In genomic region chr2:105039559-105039958, GRCh38 we compare ENCODE assay signal across 17 cellular contexts. TPM values are rescaled to one million over a fixed set of nuclear protein-coding genes. Genes with fewer than 3 reads are reported as not detected.
A peak's percentile ranks its signal among the peaks of the same experiment; 100 is the strongest.
DNase-seq lines count a peak whose midpoint lies in the region; ATAC-seq, FAIRE-seq and TF ChIP-seq lines count a peak whose summit lies in the region.
"Had no signal": no experiment of that assay in that cellular context is flagged by ENCODE, and none has a peak within 500 bp of the region (broad histone marks: within the 10 kb centered on the region; RNA-seq: fewer than 3 reads in every experiment).

No MANE protein-coding gene starts in this region.

- H3K9me2 ChIP-seq in PC-3 (replicated peaks; ENCODE audit: low read length) = no peaks in the 10 kb centered on the region

- peaks cover 54% of the 10 kb centered on the region for H3K79me2 ChIP-seq in PC-3 (ENCODE audit: low read length)

- H3K9ac ChIP-seq in PC-3 (ENCODE audit: low read length) (no peak overlapping the region), endocrine pancreas (ENCODE audit: control insufficient read depth, insufficient read depth, low read length) (no peak overlapping the region)

- POLR2A ChIA-PET in MCF 10A (lab: Yijun Ruan, JAX) = interaction anchor here (0.7 to 1.2 kb wide), 2 partner anchors 8 to 357 kb away, joined by 3 to 4 read pairs; no protein-coding TSS in a partner anchor
- POLR2A ChIA-PET in PC-3 (lab: Charles Lee; ENCODE audit: unreplicated experiment) = no interaction called here

- H3K27me3 ChIP-seq in breast epithelium (no peaks in the 10 kb centered on the region), PC-3 (ENCODE audit: low read length) (no peaks in the 10 kb centered on the region), endocrine pancreas (ENCODE audit: control insufficient read depth, insufficient read depth, low read length) (no peaks in the 10 kb centered on the region), uterus (no peaks in the 10 kb centered on the region)
- H3K27me3 ChIP-seq: sigmoid colon, SJCRH30, upper lobe of left lung had no signal

- H2AFZ ChIP-seq in PC-3 (ENCODE audit: low read length) = no peak overlapping the region

- H3K27ac ChIP-seq in breast epithelium = no peak overlapping the region
- H3K27ac ChIP-seq in PC-3 (ENCODE audit: low read length) = no peak overlapping the region
- no peak overlapping the region for H3K27ac ChIP-seq in uterus
- H3K27ac ChIP-seq: lower lobe of right lung, neutrophil, SJCRH30, upper lobe of left lung had no signal

- H3K9me3 ChIP-seq in breast epithelium = no peaks in the 10 kb centered on the region
- H3K9me3 ChIP-seq in PC-3 (ENCODE audit: low read length) = no peaks in the 10 kb centered on the region
- H3K9me3 ChIP-seq in endocrine pancreas (ENCODE audit: control insufficient read depth, low read length) = no peaks in the 10 kb centered on the region
- no peaks in the 10 kb centered on the region for H3K9me3 ChIP-seq in uterus
- H3K9me3 ChIP-seq: lower lobe of right lung, neutrophil, sigmoid colon, SJCRH30, upper lobe of left lung had no signal

- TF ChIP-seq POLR2A in breast epithelium (IDR thresholded peaks at IDR 0.05) = no peak
- TF ChIP-seq POLR2A in uterus (IDR thresholded peaks at IDR 0.05) = no peak

- H3K4me3 Mint-ChIP-seq in MCF 10A (ENCODE audit: unreplicated experiment) = peak overlapping the region; percentile 85
- peak overlapping the region; percentile 58 for H3K4me3 Mint-ChIP-seq in type B pancreatic cell

- no peak for FAIRE-seq in frontal cortex (lab: Jason Lieb, UNC)
- FAIRE-seq: endothelial cell of umbilical vein had no signal

- H3K4me1 ChIP-seq in breast epithelium = no peaks in the 10 kb centered on the region
- peaks cover 18% of the 10 kb centered on the region for H3K4me1 ChIP-seq in PC-3 (ENCODE audit: insufficient read depth, low read length)
- H3K4me1 ChIP-seq in endocrine pancreas (ENCODE audit: control insufficient read depth, insufficient read depth, low read length) = peaks cover 25% of the 10 kb centered on the region
- no peaks in the 10 kb centered on the region for H3K4me1 ChIP-seq in uterus
- H3K4me1 ChIP-seq: SJCRH30 had no signal

- intact Hi-C loops in MCF 10A (cut with micrococcal nuclease) (no loop called here), breast epithelium (cut with DNase I; ENCODE audit: low total_unique reads) (no loop called here), PC-3 (cut with micrococcal nuclease) (loop anchor here (2.0 kb wide), 1 partner anchor 35 kb away; no protein-coding TSS in a partner anchor), uterus (cut with DNase I; ENCODE audit: low total_unique reads) (no loop called here)

- peaks cover 14% of the 10 kb centered on the region for H3K36me3 Mint-ChIP-seq in MCF 10A (ENCODE audit: insufficient read depth, unreplicated experiment)
- no peaks in the 10 kb centered on the region for H3K36me3 Mint-ChIP-seq in type B pancreatic cell

- H3K27ac Mint-ChIP-seq in MCF 10A (ENCODE audit: low read depth, unreplicated experiment) (no peak overlapping the region), type B pancreatic cell (no peak overlapping the region)

- H3K27me3 Mint-ChIP-seq in MCF 10A (ENCODE audit: insufficient read depth, unreplicated experiment) = no peaks in the 10 kb centered on the region
- no peaks in the 10 kb centered on the region for H3K27me3 Mint-ChIP-seq in type B pancreatic cell

- peak overlapping the region; percentile 88 for H3K4me2 ChIP-seq in PC-3 (ENCODE audit: low read length)

- TF ChIP-seq CTCF in MCF 10A (IDR thresholded peaks at IDR 0.05; ENCODE audit: unreplicated experiment) (no peak), breast epithelium (IDR thresholded peaks at IDR 0.05) (no peak), PC-3 (conservative IDR thresholded peaks at IDR 0.05; ENCODE audit: low read depth, low read length) (no peak), type B pancreatic cell (conservative IDR thresholded peaks at IDR 0.05) (no peak), uterus (IDR thresholded peaks at IDR 0.05) (no peak)

- no peaks in the 10 kb centered on the region for H3K9me3 Mint-ChIP-seq in MCF 10A (ENCODE audit: unreplicated experiment)
- no peaks in the 10 kb centered on the region for H3K9me3 Mint-ChIP-seq in type B pancreatic cell

- DNase-seq in MCF 10A (ENCODE audit: unreplicated experiment) (no peak), breast epithelium (ENCODE audit: low spot score in 2 of 2) (no peak), PC-3 (no peak), type B pancreatic cell (ENCODE audit: extremely low spot score, unreplicated experiment) (no peak), uterus (no peak), frontal cortex (ENCODE audit: low spot score in 2 of 2) (no peak)
- DNase-seq: activated CD8-positive, alpha-beta memory T cell treated with anti-CD3 and anti-CD28 coated beads, Interleukin-2, amount 50 U/mL, for 4 hours; foreskin melanocyte; HCEC 1CT; lower lobe of right lung; sigmoid colon; SJCRH30; upper lobe of left lung had no signal

- H3K36me3 ChIP-seq in breast epithelium (no peaks in the 10 kb centered on the region), PC-3 (ENCODE audit: low read depth, low read length) (0 out of 2 replicates have a peak, but pooled peaks cover 2% of the 10 kb centered on the region), endocrine pancreas (ENCODE audit: control insufficient read depth, insufficient read depth, low read length) (no peaks in the 10 kb centered on the region), uterus (no peaks in the 10 kb centered on the region)
- H3K36me3 ChIP-seq: lower lobe of right lung, neutrophil, sigmoid colon, upper lobe of left lung had no signal

- H3K4me1 Mint-ChIP-seq in MCF 10A (ENCODE audit: insufficient read depth, unreplicated experiment) (peaks cover 23% of the 10 kb centered on the region), type B pancreatic cell (ENCODE audit: unreplicated experiment) (peaks cover 12% of the 10 kb centered on the region)

- no peak overlapping the region for H3K4me3 ChIP-seq in breast epithelium
- H3K4me3 ChIP-seq in PC-3 (ENCODE audit: low read length) = peak overlapping the region; percentile 91; the same call in 1 of the 2 replicates
- H3K4me3 ChIP-seq in endocrine pancreas (ENCODE audit: control insufficient read depth, insufficient read depth, low read length) = peak overlapping the region; percentile 81
- no peak overlapping the region for H3K4me3 ChIP-seq in uterus

- CTCF ChIA-PET in MCF 10A (lab: Yijun Ruan, JAX) = no interaction called here
- CTCF ChIA-PET in PC-3 (lab: Charles Lee) = no interaction called here

- BruUV-seq in MCF 10A (replicated peaks; lab: Mats Ljungman, UMichigan) (no TSS peak), PC-3 (replicated peaks; lab: Mats Ljungman, UMichigan) (no TSS peak)

- H4K20me1 ChIP-seq in PC-3 (ENCODE audit: low read length) = peaks cover 21% of the 10 kb centered on the region

- no peaks in the 10 kb centered on the region for H3F3A ChIP-seq in PC-3 (ENCODE audit: low read length, unreplicated experiment)

- ATAC-seq in PC-3 (no peak), GM19452 (IDR thresholded peaks at IDR 0.05; ENCODE audit: unreplicated experiment) (no peak)
- ATAC-seq: lower lobe of right lung had no signal

RNA-seq across cellular contexts. Expression of gene MRPS9, which starts 1.7 kb away (rescaled TPM):
- 30.4 and 40.0 TPM in 2 replicates for total RNA-seq in MCF 10A (2022)
- total RNA-seq in breast epithelium = 10 to 100 TPM; 14.1 to 26.3 (median 18.0) TPM
- 59.7 and 64.0 TPM in 2 replicates for total RNA-seq in PC-3 (2014; rRNA removed)
- 29.1 and 33.6 TPM in 2 replicates for total RNA-seq in type B pancreatic cell (ENCODE audit: low replicate concordance)
- 10 to 100 TPM; 12.3 to 24.4 (median 20.6) TPM for total RNA-seq in uterus
- 10.2 TPM for total RNA-seq in frontal cortex

Comparison
In these comparisons a context has a peak if more than half of its experiments do, and no peak if none do; other contexts are left out.
1. H3K4me3 ChIP-seq: peak in PC-3 (single experiment) and endocrine pancreas (single experiment); none in breast epithelium (0 of 3) and uterus (0 of 2).